In genomic region chrX:28520786-28521185, GRCh38 we compare ENCODE assay signal across 27 cellular contexts.
"Had no signal": no experiment of that assay in that cellular context is flagged by ENCODE, and none has a peak within 500 bp of the region (broad histone marks: within the 10 kb centered on the region; RNA-seq: fewer than 3 reads in every experiment).

No MANE protein-coding gene starts in this region.

- H3K4me3 Mint-ChIP-seq: immature natural killer cell; memory B cell; naive thymus-derived CD4-positive, alpha-beta T cell; natural killer cell treated with Interleukin-12 subunit alpha and Interleukin-12 subunit beta and Interleukin-15 and Interleukin-18, amount 100 ng/mL, for 72 hours; stimulated activated memory B cell treated with anti-CD40 and anti-IgM and Interleukin-4, amounts not matched to agents 10 μg/mL and 1 μg/mL and 100 μg/mL, for 72 hours; stimulated activated naive CD8-positive, alpha-beta T cell treated with anti-CD3 and anti-CD28 coated beads, Interleukin-15, amount 100 ng/mL, for 72 hours; type B pancreatic cell had no signal

- H3K27ac Mint-ChIP-seq: immature natural killer cell; memory B cell; naive thymus-derived CD4-positive, alpha-beta T cell; natural killer cell treated with Interleukin-12 subunit alpha and Interleukin-12 subunit beta and Interleukin-15 and Interleukin-18, amount 100 ng/mL, for 72 hours; progenitor cell of endocrine pancreas; stimulated activated memory B cell treated with anti-CD40 and anti-IgM and Interleukin-4, amounts not matched to agents 10 μg/mL and 1 μg/mL and 100 μg/mL, for 72 hours; stimulated activated naive CD8-positive, alpha-beta T cell treated with anti-CD3 and anti-CD28 coated beads, Interleukin-15, amount 100 ng/mL, for 72 hours; type B pancreatic cell had no signal

- H3K36me3 ChIP-seq: left lung, lower lobe of right lung, ovary, right atrium auricular region, right lobe of liver, tibial nerve, uterus had no signal

- H3K4me1 ChIP-seq: left lung, lower lobe of right lung, right atrium auricular region, right lobe of liver, tibial nerve, uterus had no signal

- H3K9me3 Mint-ChIP-seq: memory B cell; stimulated activated memory B cell treated with anti-CD40 and anti-IgM and Interleukin-4, amounts not matched to agents 10 μg/mL and 1 μg/mL and 100 μg/mL, for 72 hours; stimulated activated naive CD8-positive, alpha-beta T cell treated with anti-CD3 and anti-CD28 coated beads, Interleukin-15, amount 100 ng/mL, for 72 hours; type B pancreatic cell had no signal

- H3K4me3 ChIP-seq: left lung, lower lobe of right lung, mucosa of descending colon, ovary, right atrium auricular region, right lobe of liver, smooth muscle cell, tibial nerve, uterus had no signal

- H3K4me2 ChIP-seq: smooth muscle cell had no signal

- H3K27me3 ChIP-seq: left lung, ovary, right atrium auricular region, right lobe of liver, tibial nerve, uterus had no signal

- H3K27me3 Mint-ChIP-seq: memory B cell; naive thymus-derived CD4-positive, alpha-beta T cell; natural killer cell treated with Interleukin-12 subunit alpha and Interleukin-12 subunit beta and Interleukin-15 and Interleukin-18, amount 100 ng/mL, for 72 hours; progenitor cell of endocrine pancreas; stimulated activated memory B cell treated with anti-CD40 and anti-IgM and Interleukin-4, amounts not matched to agents 10 μg/mL and 1 μg/mL and 100 μg/mL, for 72 hours; stimulated activated naive CD8-positive, alpha-beta T cell treated with anti-CD3 and anti-CD28 coated beads, Interleukin-15, amount 100 ng/mL, for 72 hours; type B pancreatic cell had no signal

- H3K4me1 Mint-ChIP-seq: immature natural killer cell; memory B cell; naive thymus-derived CD4-positive, alpha-beta T cell; stimulated activated memory B cell treated with anti-CD40 and anti-IgM and Interleukin-4, amounts not matched to agents 10 μg/mL and 1 μg/mL and 100 μg/mL, for 72 hours; stimulated activated naive CD8-positive, alpha-beta T cell treated with anti-CD3 and anti-CD28 coated beads, Interleukin-15, amount 100 ng/mL, for 72 hours had no signal

- H3K36me3 Mint-ChIP-seq: immature natural killer cell; memory B cell; naive thymus-derived CD4-positive, alpha-beta T cell; natural killer cell treated with Interleukin-12 subunit alpha and Interleukin-12 subunit beta and Interleukin-15 and Interleukin-18, amount 100 ng/mL, for 72 hours; stimulated activated memory B cell treated with anti-CD40 and anti-IgM and Interleukin-4, amounts not matched to agents 10 μg/mL and 1 μg/mL and 100 μg/mL, for 72 hours; type B pancreatic cell had no signal

- H3K27ac ChIP-seq: left lung, lower lobe of right lung, ovary, right atrium auricular region, right lobe of liver, tibial nerve, uterus had no signal

- ATAC-seq: left colon; left lung; lower lobe of right lung; mucosa of descending colon; naive thymus-derived CD4-positive, alpha-beta T cell; natural killer cell treated with Interleukin-12 subunit alpha and Interleukin-12 subunit beta and Interleukin-15 and Interleukin-18, amount 100 ng/mL, for 72 hours; right lobe of liver; stimulated activated memory B cell treated with anti-CD40 and anti-IgM and Interleukin-4, amounts not matched to agents 10 μg/mL and 1 μg/mL and 100 μg/mL, for 72 hours; stimulated activated naive CD8-positive, alpha-beta T cell treated with anti-CD3 and anti-CD28 coated beads, Interleukin-15, amount 100 ng/mL, for 72 hours had no signal

- H3K9me3 ChIP-seq: left lung, lower lobe of right lung, mucosa of descending colon, ovary, right atrium auricular region, right lobe of liver, tibial nerve, uterus had no signal

- DNase-seq: hypothalamus; immature natural killer cell; kidney; left colon; left lung; lower lobe of right lung; midbrain; mucosa of descending colon; naive thymus-derived CD4-positive, alpha-beta T cell; ovary; right lobe of liver; stimulated activated CD4-positive, alpha-beta T cell treated with anti-CD3 and anti-CD28 coated beads, Interleukin-1b, Interleukin-23, amount 100 ng/mL, for 48 hours; stimulated activated CD4-positive, alpha-beta T cell treated with anti-CD3 and anti-CD28 coated beads, Interleukin-2, amount 100 ng/mL, for 48 hours; stimulated activated CD4-positive, alpha-beta T cell treated with anti-CD3 and anti-CD28 coated beads, Interleukin-4, amount 100 ng/mL, for 4 hours; stimulated activated CD8-positive, alpha-beta memory T cell treated with anti-CD3 and anti-CD28 coated beads, Interleukin-4, amount 100 ng/mL, for 48 hours; stimulated activated naive CD4-positive, alpha-beta T cell treated with Interleukin-2 at 50 U/mL for 16 hours; stimulated activated naive CD8-positive, alpha-beta T cell treated with anti-CD3 and anti-CD28 coated beads, Interleukin-15, amount 100 ng/mL, for 72 hours; substantia nigra; uterus had no signal
